ENCODE assay signal across 20 cellular contexts in the genomic region with DNA sequence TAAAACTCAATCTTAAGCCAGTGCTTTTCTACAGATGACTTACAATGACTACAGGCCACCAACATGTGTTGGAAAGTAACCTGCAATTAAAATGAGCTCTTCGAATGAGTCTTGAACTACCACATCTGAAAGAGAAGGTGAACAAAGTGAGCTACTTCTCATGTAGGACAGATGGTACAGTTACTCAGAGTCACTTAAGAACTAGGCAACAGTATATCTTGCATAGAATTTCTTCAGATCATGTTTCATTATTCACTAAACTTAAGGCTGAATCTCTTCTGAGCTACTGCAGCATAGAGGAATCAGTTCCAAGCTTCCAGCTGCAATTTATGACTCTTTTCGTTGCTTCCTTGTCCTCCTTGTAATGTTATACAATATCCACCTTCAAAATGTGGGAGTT.
"Had no signal": no experiment of that assay in that cellular context is flagged by ENCODE, and none has a peak within 500 bp of the region (broad histone marks: within the 10 kb centered on the region; RNA-seq: fewer than 3 reads in every experiment).

No MANE protein-coding gene starts in this region.

- DNase-seq: activated CD4-positive, alpha-beta memory T cell treated with anti-CD3 and anti-CD28 coated beads for 36 hours; activated effector memory CD4-positive, alpha-beta T cell treated with Interleukin-2 at 50 U/mL for 16 hours; activated naive CD4-positive, alpha-beta T cell treated with anti-CD3 and anti-CD28 coated beads, Interleukin-2, amount 50 U/mL, for 16 hours; activated T-cell treated with anti-CD3 and anti-CD28 coated beads, Interleukin-2, amount 50 U/mL, for 24 hours; heart right ventricle; kidney glomerular epithelial cell; naive thymus-derived CD4-positive, alpha-beta T cell; ovary; psoas muscle; right cardiac atrium; stimulated activated CD4-positive, alpha-beta T cell treated with anti-CD3 and anti-CD28 coated beads, Interleukin-2, amount 100 ng/mL, for 48 hours; stomach; trophoblast cell had no signal

- H3K27ac ChIP-seq: ascending aorta, breast epithelium, coronary artery, heart right ventricle, ovary, psoas muscle, stomach, WERI-Rb-1 had no signal

- H3K4me3 Mint-ChIP-seq: activated CD4-positive, alpha-beta memory T cell treated with anti-CD3 and anti-CD28 coated beads for 36 hours; activated T-cell treated with anti-CD3 and anti-CD28 coated beads, Interleukin-2, amount 50 U/mL, for 24 hours; memory B cell had no signal

- H3K4me1 ChIP-seq: breast epithelium had no signal

- ATAC-seq: esophagus mucosa; heart right ventricle; naive thymus-derived CD4-positive, alpha-beta T cell; right cardiac atrium had no signal

- H3K36me3 ChIP-seq: ascending aorta, breast epithelium, heart right ventricle, ovary, stomach, WERI-Rb-1 had no signal

- H3K9me3 Mint-ChIP-seq: activated CD4-positive, alpha-beta memory T cell treated with anti-CD3 and anti-CD28 coated beads for 36 hours; activated T-cell treated with anti-CD3 and anti-CD28 coated beads, Interleukin-2, amount 50 U/mL, for 24 hours; memory B cell had no signal

- H3K9me3 ChIP-seq: ascending aorta, breast epithelium, heart right ventricle, ovary, psoas muscle, stomach had no signal

- H3K4me3 ChIP-seq: ascending aorta, breast epithelium, coronary artery, heart right ventricle, ovary, psoas muscle, skin epidermis, stomach had no signal

- H3K27ac Mint-ChIP-seq: activated CD4-positive, alpha-beta memory T cell treated with anti-CD3 and anti-CD28 coated beads for 36 hours; activated T-cell treated with anti-CD3 and anti-CD28 coated beads, Interleukin-2, amount 50 U/mL, for 24 hours; memory B cell; naive thymus-derived CD4-positive, alpha-beta T cell had no signal

- H3K27me3 ChIP-seq: ascending aorta, breast epithelium, heart right ventricle, ovary, stomach had no signal

- H3K36me3 Mint-ChIP-seq: activated CD4-positive, alpha-beta memory T cell treated with anti-CD3 and anti-CD28 coated beads for 36 hours; memory B cell had no signal
